ENCODE assay signal across 11 cellular contexts in genomic region chr15:55253580-55253979, GRCh38. TPM values are rescaled to one million over a fixed set of nuclear protein-coding genes. Genes with fewer than 3 reads are reported as not detected.
DNase-seq lines count a peak whose midpoint lies in the region; ATAC-seq and TF ChIP-seq lines count a peak whose summit lies in the region.
"Had no signal": no experiment of that assay in that cellular context is flagged by ENCODE, and none has a peak within 500 bp of the region (broad histone marks: within the 10 kb centered on the region; RNA-seq: fewer than 3 reads in every experiment).

No MANE protein-coding gene starts in this region.

- no peaks in the 10 kb centered on the region for H3K36me3 ChIP-seq in lower lobe of right lung

- ATAC-seq in lower lobe of right lung (peak in 1 of 2 donors; percentile 52), HG03342 (IDR thresholded peaks at IDR 0.05; ENCODE audit: unreplicated experiment) (no peak)
- ATAC-seq: Panc1 had no signal

- H3K27ac ChIP-seq in AG04450 (ENCODE audit: low read depth, low read length) (peak overlapping the region; percentile 87), lower lobe of right lung (peak overlapping the region; percentile 48)

- intact Hi-C loops in lower lobe of right lung (cut with DNase I), result no loop called here

- POLR2A ChIA-PET in AG04450 (lab: Yijun Ruan, JAX), result interaction anchor here (0.7 to 1.0 kb wide), 4 partner anchors 17 to 1132 kb away, joined by 3 read pairs; no protein-coding TSS in a partner anchor
- POLR2A ChIA-PET in GM10248 (lab: Yijun Ruan, JAX), result no interaction called here

- H3K4me1 ChIP-seq in lower lobe of right lung, result peaks cover 68% of the 10 kb centered on the region

- H3K9me3 ChIP-seq in AG04450 (ENCODE audit: control insufficient read depth, insufficient read depth, low read length) (no peaks in the 10 kb centered on the region), lower lobe of right lung (no peaks in the 10 kb centered on the region)

- DNase-seq in AG04450 (ENCODE audit: low read depth, low spot score) (peak; percentile 53), HCEC 1CT (peak; percentile 90), amniotic epithelial cell (ENCODE audit: low read depth) (peak; percentile 90), lower lobe of right lung (no peak), ACHN (no peak), GM10248 (ENCODE audit: extremely low spot score) (no peak), DMS114 treated with DMSO at 0.1 percent for 48 hours (lab: John Stamatoyannopoulos, UW; ENCODE audit: unreplicated experiment) (no peak)
- DNase-seq: DMS79 treated with DMSO at 0.1 percent for 48 hours, NCI-H1105 treated with DMSO at 0.1 percent for 48 hours had no signal

- no peak for TF ChIP-seq CTCF in AG04450 (IDR thresholded peaks at IDR 0.05; ENCODE audit: low read depth, low read length)
- TF ChIP-seq CTCF in lower lobe of right lung (IDR thresholded peaks at IDR 0.05), result no peak
- no peak for TF ChIP-seq CTCF in GM10248 (IDR thresholded peaks at IDR 0.05; ENCODE audit: control extremely low read depth, extremely low read depth, low read depth, missing control alignments)

- CTCF ChIA-PET in AG04450 (lab: Charles Lee) (no interaction called here), GM10248 (lab: Yijun Ruan, JAX) (interaction anchor here (0.6 kb wide), 1 partner anchor 37 kb away, joined by 3 read pairs; no protein-coding TSS in a partner anchor)

- H3K4me3 ChIP-seq in AG04450 (ENCODE audit: low read depth, low read length), result no peak overlapping the region
- H3K4me3 ChIP-seq in lower lobe of right lung, result no peak overlapping the region

- H3K27me3 ChIP-seq in AG04450 (ENCODE audit: control insufficient read depth, insufficient read depth, low read length), result no peaks in the 10 kb centered on the region
- no peaks in the 10 kb centered on the region for H3K27me3 ChIP-seq in lower lobe of right lung (ENCODE audit: low read depth)

- in situ Hi-C loops in ACHN (cut with HindIII; ENCODE audit: low pct_ligation_motif_present, low pct_unique_long_range_greater_than_20kb, low sequenced_read_pairs), result no loop called here

RNA-seq across cellular contexts. Expression of gene RAB27A, which starts 36.0 kb away (rescaled TPM):
- polyA plus RNA-seq in AG04450 (2011; rRNA removed), result 26.2 and 34.8 TPM in 2 replicates
- 11.7 and 16.9 TPM in 2 replicates for polyA minus RNA-seq in AG04450 (2011; rRNA and poly(A)+ RNA removed)
- total RNA-seq in lower lobe of right lung, result 63.4 TPM

RNA-seq across cellular contexts. Expression of gene RSL24D1, which starts 56.8 kb away (rescaled TPM):
- 84.6 and 119 TPM in 2 replicates for polyA plus RNA-seq in AG04450 (2011; rRNA removed)
- polyA minus RNA-seq in AG04450 (2011; rRNA and poly(A)+ RNA removed), result 33.7 and 43.7 TPM in 2 replicates
- 64.6 TPM for total RNA-seq in lower lobe of right lung

Comparison
In these comparisons a context has a peak if more than half of its experiments do, and no peak if none do; other contexts are left out.
1. DNase-seq: peak in AG04450 (single experiment), HCEC 1CT (single experiment) and amniotic epithelial cell (single experiment); none in lower lobe of right lung (single experiment), ACHN (single experiment), GM10248 (single experiment) and DMS114 treated with DMSO at 0.1 percent for 48 hours (single experiment).